ENCODE assay signal across 6 cellular contexts in genomic region chr20:60304931-60305330, GRCh38.
"Had no signal": no experiment of that assay in that cellular context is flagged by ENCODE, and none has a peak within 500 bp of the region (broad histone marks: within the 10 kb centered on the region; RNA-seq: fewer than 3 reads in every experiment).

No MANE protein-coding gene starts in this region.

- H3K4me3 Mint-ChIP-seq: GM23338, H9 had no signal

- ATAC-seq: GM23338, K562 had no signal

- H3K4me1 Mint-ChIP-seq: GM23338 had no signal

- DNase-seq: H9, HCEC 1CT, IMR-90, KG1 had no signal

- H3K27ac Mint-ChIP-seq: GM23338 had no signal

- H3K9me3 Mint-ChIP-seq: H9 had no signal
